Comparison of ENCODE assay signal across 8 cellular contexts in genomic region chr1:205456868-205457724, GRCh38. TPM values are rescaled to one million over a fixed set of nuclear protein-coding genes. Genes with fewer than 3 reads are reported as not detected.
DNase-seq lines count a peak whose midpoint lies in the region; ATAC-seq and TF ChIP-seq lines count a peak whose summit lies in the region.

No MANE protein-coding gene starts in this region.

- peaks cover 51% of the 10 kb centered on the region for H3K27me3 Mint-ChIP-seq in activated B cell treated with CpG ODN at 0.5 μM for 24 hours

- H3K36me3 Mint-ChIP-seq in activated B cell treated with CpG ODN at 0.5 μM for 24 hours (ENCODE audit: low read depth) = no peaks in the 10 kb centered on the region

- POLR2A ChIA-PET in activated B cell treated with CpG ODN at 0.5 μM for 24 hours (lab: Charles Lee) = interaction anchor here (1.2 kb wide), 1 partner anchor 16 kb away, joined by 4 read pairs; no protein-coding TSS in a partner anchor

- DNase-seq in MG63 (no peak), activated B cell treated with CpG ODN at 0.5 μM for 24 hours (no peak), left lung (peak in 1 of 2 donors; percentile 79), tibial nerve (ENCODE audit: low spot score in 2 of 2) (no peak)

- H3K4me3 Mint-ChIP-seq in activated B cell treated with CpG ODN at 0.5 μM for 24 hours = peak overlapping the region; percentile 11

- H3K4me3 ChIP-seq in BLaER1 (no peak overlapping the region), MG63 (peak overlapping the region; percentile 24; the same call in 1 of the 2 replicates), left lung (peak overlapping the region in 1 of 2 donors; percentile 14), tibial nerve (peak overlapping the region in 2 of 4 donors; percentile 22 to 32)

- WGBS in tibial nerve, 2 donors = 0 to 3% methylated on average over 2 to 33 of the region's 74 CpGs

- TF ChIP-seq EP300 in tibial nerve (IDR thresholded peaks at IDR 0.05) = no peak

- peaks cover 19% of the 10 kb centered on the region for H3K4me1 Mint-ChIP-seq in activated B cell treated with CpG ODN at 0.5 μM for 24 hours

- ATAC-seq in activated B cell treated with CpG ODN at 0.5 μM for 24 hours (ENCODE audit: low read depth) = no peak
- ATAC-seq in left lung = peak; percentile 42
- no peak for ATAC-seq in GM19455 (IDR thresholded peaks at IDR 0.05; ENCODE audit: unreplicated experiment)
- no peak for ATAC-seq in GM21717 (IDR thresholded peaks at IDR 0.05; ENCODE audit: unreplicated experiment)
- no peak for ATAC-seq in GM18502 (IDR thresholded peaks at IDR 0.05; ENCODE audit: poor library complexity, unreplicated experiment)

- no peak for TF ChIP-seq POLR2A in tibial nerve (IDR thresholded peaks at IDR 0.05)

- no peaks in the 10 kb centered on the region for H3K36me3 ChIP-seq in BLaER1
- no peaks in the 10 kb centered on the region for H3K36me3 ChIP-seq in MG63
- H3K36me3 ChIP-seq in left lung = no peaks in the 10 kb centered on the region
- H3K36me3 ChIP-seq in tibial nerve = no peaks in the 10 kb centered on the region

- H3K27ac ChIP-seq in BLaER1 = no peak overlapping the region
- H3K27ac ChIP-seq in left lung = no peak overlapping the region
- no peak overlapping the region for H3K27ac ChIP-seq in tibial nerve

- CTCF ChIA-PET in activated B cell treated with CpG ODN at 0.5 μM for 24 hours (lab: Charles Lee) = interaction anchor here (1.2 to 2.0 kb wide), 3 partner anchors 103 to 200 kb away, joined by 3 to 4 read pairs (median 4); no protein-coding TSS in a partner anchor

- no peak overlapping the region for H3K27ac Mint-ChIP-seq in activated B cell treated with CpG ODN at 0.5 μM for 24 hours

- H3K4me1 ChIP-seq in BLaER1 (no peaks in the 10 kb centered on the region), left lung (peaks cover 13 to 21% of the 10 kb centered on the region in 2 donors), tibial nerve (peaks cover 0 to 26% (median 10%) of the 10 kb centered on the region in 4 donors)

- intact Hi-C loops in activated B cell treated with CpG ODN at 0.5 μM for 24 hours (cut with micrococcal nuclease) = no loop called here
- intact Hi-C loops in left lung (cut with DNase I) = no loop called here

- H3K9me3 ChIP-seq in BLaER1 = no peaks in the 10 kb centered on the region
- no peaks in the 10 kb centered on the region for H3K9me3 ChIP-seq in MG63
- no peaks in the 10 kb centered on the region for H3K9me3 ChIP-seq in left lung
- no peaks in the 10 kb centered on the region for H3K9me3 ChIP-seq in tibial nerve

- peak overlapping the region; percentile 19; the same call in 1 of the 2 replicates for H3K4me2 ChIP-seq in BLaER1

- TF ChIP-seq CTCF in activated B cell treated with CpG ODN at 0.5 μM for 24 hours (IDR thresholded peaks at IDR 0.05) (no peak), left lung (IDR thresholded peaks at IDR 0.05) (no peak), tibial nerve (IDR thresholded peaks at IDR 0.05) (no peak)

- H3K27me3 ChIP-seq in BLaER1 = peaks cover 87% of the 10 kb centered on the region
- peaks cover 92% of the 10 kb centered on the region for H3K27me3 ChIP-seq in MG63
- peaks cover 50 to 90% of the 10 kb centered on the region in 2 donors for H3K27me3 ChIP-seq in left lung
- peaks cover 4 to 86% of the 10 kb centered on the region in 2 donors for H3K27me3 ChIP-seq in tibial nerve

- no peaks in the 10 kb centered on the region for H3K9me3 Mint-ChIP-seq in activated B cell treated with CpG ODN at 0.5 μM for 24 hours

- peaks cover 38% of the 10 kb centered on the region for H4K20me1 ChIP-seq in BLaER1

- no peak overlapping the region for H3K9ac ChIP-seq in BLaER1

RNA-seq across cellular contexts. Expression of gene BLACAT1, which starts 1.3 kb away (rescaled TPM):
- total RNA-seq in MG63 (2014; rRNA removed; shearing (Covaris generic); ENCODE audit: low replicate concordance) = not detected in 2 replicates
- total RNA-seq in activated B cell treated with CpG ODN at 0.5 μM for 24 hours (0.07 TPM in 1 of 2 replicates, not detected in the other), left lung (1 to 10 TPM in 1 of 2 donors, under 1 TPM in 1; 0.55 to 2.7 TPM), tibial nerve (under 1 TPM in 1 of 4 donors, not detected in 3; 0.44 TPM)

RNA-seq across cellular contexts. Expression of gene LEMD1, which starts 35.2 kb away (rescaled TPM):
- total RNA-seq in MG63 (2014; rRNA removed; shearing (Covaris generic); ENCODE audit: low replicate concordance) = not detected in 2 replicates
- total RNA-seq in activated B cell treated with CpG ODN at 0.5 μM for 24 hours (not detected in 2 replicates), left lung (1 to 10 TPM; 2.1 to 2.2 TPM), tibial nerve (not detected)

RNA-seq across cellular contexts. Expression of gene CDK18, which starts 47.4 kb away (rescaled TPM):
- 0.89 and 3.0 TPM in 2 replicates for total RNA-seq in MG63 (2014; rRNA removed; shearing (Covaris generic); ENCODE audit: low replicate concordance)
- total RNA-seq in activated B cell treated with CpG ODN at 0.5 μM for 24 hours (1.9 and 2.6 TPM in 2 replicates), left lung (10 to 100 TPM; 19.7 to 30.1 TPM), tibial nerve (10 to 100 TPM in 1 of 4 donors, 1 to 10 TPM in 3; 5.1 to 14.1 (median 7.5) TPM)
